In the genomic region with DNA sequence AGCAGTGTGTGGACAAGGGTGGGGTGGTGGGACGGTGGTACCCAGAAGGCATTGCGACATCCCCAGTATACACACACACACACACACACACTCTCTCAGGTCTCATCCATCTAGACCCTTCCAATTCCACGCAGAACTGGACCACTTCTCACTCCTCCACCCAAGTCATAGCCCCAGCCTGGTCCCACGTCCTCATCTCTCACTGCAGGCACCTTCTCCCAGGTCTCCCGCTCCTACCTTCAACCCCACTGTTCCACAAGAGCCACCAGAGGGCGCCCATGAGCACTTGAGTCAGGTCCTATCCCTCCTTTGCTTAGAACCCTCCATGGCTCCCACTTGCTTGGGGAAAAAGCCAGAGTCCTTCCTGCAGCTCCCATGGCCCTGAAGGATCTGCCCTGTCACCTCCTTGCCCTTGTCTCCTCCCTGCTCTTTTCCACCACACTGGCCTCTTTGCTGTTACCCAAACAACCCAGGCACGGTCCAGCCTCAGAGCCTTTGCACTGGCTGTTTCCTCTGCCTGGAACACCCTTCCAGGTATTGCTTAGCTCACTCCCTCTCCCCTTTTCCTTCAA, we compare ENCODE assay signal across 9 cellular contexts.
DNase-seq lines count a peak whose midpoint lies in the region; ATAC-seq, FAIRE-seq and TF ChIP-seq lines count a peak whose summit lies in the region.
"Had no signal": no experiment of that assay in that cellular context is flagged by ENCODE, and none has a peak within 500 bp of the region (broad histone marks: within the 10 kb centered on the region; RNA-seq: fewer than 3 reads in every experiment).

No MANE protein-coding gene starts in this region.

- H3K27me3 ChIP-seq in H1 (replicated peaks in 1 of 4; ENCODE audit: control insufficient read depth in 3 of 4, extremely low read depth in 1 of 4, insufficient read depth in 3 of 4, low read length in 3 of 4), result no peaks in the 10 kb centered on the region
- H3K27me3 ChIP-seq in stomach, result no peaks in the 10 kb centered on the region
- H3K27me3 ChIP-seq: BLaER1 had no signal

- TF ChIP-seq EP300 in H1 (IDR thresholded peaks at IDR 0.05; ENCODE audit: borderline replicate concordance in 1 of 2, low read depth in 2 of 2, low read length in 2 of 2) (no peak), stomach (IDR thresholded peaks at IDR 0.05) (no peak)

- no peaks in the 10 kb centered on the region for H3K27me3 Mint-ChIP-seq in natural killer cell (ENCODE audit: low read depth in 2 of 2)

- H3K4me3 ChIP-seq in H1 (ENCODE audit: extremely low read depth in 1 of 4, insufficient read depth in 2 of 4, low read depth in 3 of 4, low read length in 4 of 4) (no peak overlapping the region), stomach (no peak overlapping the region)
- H3K4me3 ChIP-seq: BLaER1 had no signal

- POLR2A ChIA-PET in H1 (lab: Charles Lee; ENCODE audit: partially characterized antibody), result interaction anchor here (0.6 to 1.8 kb wide), 2 partner anchors 61 to 276 kb away, joined by 3 to 6 read pairs; no protein-coding TSS in a partner anchor

- H2AFZ ChIP-seq in H1 (ENCODE audit: low read length), result no peak overlapping the region

- H4K20me1 ChIP-seq in H1 (replicated peaks in 1 of 2; ENCODE audit: control insufficient read depth in 1 of 2, insufficient read depth in 2 of 2, low read length in 2 of 2), result peaks cover 0 to 2% of the 10 kb centered on the region in 2 experiments
- H4K20me1 ChIP-seq: BLaER1 had no signal

- WGBS in H1 (ENCODE audit: extremely low coverage in 1 of 2, insufficient coverage in 1 of 2, insufficient read length in 1 of 2, insufficient replicate concordance in 2 of 2, low coverage in 1 of 2, low lambda C conversion rate in 2 of 2, missing lambda C conversion rate in 1 of 2), 2 experiments, result 74% methylated on average over 7 of the region's 7 CpGs; no CpG with 5 or more reads in 1 of the 2 experiments
- 58 to 68% (median 63%) methylated on average over 7 of the region's 7 CpGs for WGBS in stomach, 5 donors

- no peaks in the 10 kb centered on the region for H3K79me2 ChIP-seq in H1 (ENCODE audit: control insufficient read depth in 1 of 2, insufficient read depth in 2 of 2, low read length in 2 of 2)

- no peak overlapping the region for H3K4ac ChIP-seq in H1 (replicated peaks; ENCODE audit: insufficient read length, low read depth, low read length)

- H3K4me1 Mint-ChIP-seq in natural killer cell, result peaks cover 17 to 33% of the 10 kb centered on the region in 2 donors

- no peak overlapping the region for H2BK20ac ChIP-seq in H1 (ENCODE audit: low read length)

- H3K23ac ChIP-seq in H1 (ENCODE audit: insufficient read length), result no peak overlapping the region

- H3K36me3 Mint-ChIP-seq in natural killer cell, result no peaks in the 10 kb centered on the region

- TF ChIP-seq CTCF in H1 (IDR thresholded peaks at IDR 0.05; ENCODE audit: control extremely low read depth in 1 of 3, insufficient read depth in 1 of 3, low read depth in 1 of 3, low read length in 3 of 3) (peak; percentile 69 to 88 (median 80)), natural killer cell (IDR thresholded peaks at IDR 0.05) (peak; percentile 59), stomach (IDR thresholded peaks at IDR 0.05) (peak in 5 of 7 experiments; percentile 3 to 59 (median 28))

- H3K27ac ChIP-seq in H1 (ENCODE audit: low read depth, low read length) (no peak overlapping the region), stomach (no peak overlapping the region)
- H3K27ac ChIP-seq: BLaER1 had no signal

- H3K79me1 ChIP-seq in H1 (ENCODE audit: low read depth, low read length), result no peaks in the 10 kb centered on the region

- no peak overlapping the region for H3K14ac ChIP-seq in H1 (ENCODE audit: insufficient read length)

- H2BK5ac ChIP-seq in H1 (ENCODE audit: low read depth, low read length), result no peak overlapping the region; the same call in 1 of the 2 replicates

- H2BK120ac ChIP-seq in H1 (replicated peaks; ENCODE audit: low read depth, low read length), result no peak overlapping the region

- peak overlapping the region; percentile 8 for H3K4me3 Mint-ChIP-seq in natural killer cell

- H3K36me3 ChIP-seq in H1 (ENCODE audit: control insufficient read depth in 2 of 4, insufficient read depth in 4 of 4, low read length in 3 of 4) (no peaks in the 10 kb centered on the region; a peak in 1 of 8 replicates), stomach (no peaks in the 10 kb centered on the region)

- no peak for FAIRE-seq in H1 (lab: Jason Lieb, UNC)

- no peak overlapping the region for H3K4me2 ChIP-seq in H1 (ENCODE audit: insufficient read depth in 1 of 2, low read depth in 2 of 2, low read length in 2 of 2)

- peak; percentile 50 to 61 for TF ChIP-seq RAD21 in H1 (IDR thresholded peaks at IDR 0.05 in 1 of 2, conservative IDR thresholded peaks at IDR 0.05 in 1 of 2; ENCODE audit: low read depth in 2 of 2, low read length in 2 of 2)

- no peak for TF ChIP-seq POLR2A in H1 (IDR thresholded peaks at IDR 0.05; ENCODE audit: control extremely low read depth in 1 of 2, low read depth in 2 of 2, low read length in 2 of 2)
- no peak for TF ChIP-seq POLR2A in stomach (IDR thresholded peaks at IDR 0.05)

- H4K91ac ChIP-seq in H1 (replicated peaks; ENCODE audit: insufficient read length, low read length), result no peak overlapping the region

- H3K18ac ChIP-seq in H1 (ENCODE audit: extremely low read depth, low read length), result no peak overlapping the region

- 0 out of 2 replicates have a peak, but pooled peaks cover 2% of the 10 kb centered on the region for H3K23me2 ChIP-seq in H1 (ENCODE audit: low read depth, low read length)

- no peaks in the 10 kb centered on the region for H3K9me3 Mint-ChIP-seq in natural killer cell

- DNase-seq in DMS79 treated with DMSO at 0.1 percent for 48 hours (lab: John Stamatoyannopoulos, UW), result peak; percentile 3
- no peak for DNase-seq in DMS79 (lab: John Stamatoyannopoulos, UW)
- DNase-seq in NCI-H2196 (lab: John Stamatoyannopoulos, UW; ENCODE audit: unreplicated experiment), result peak; percentile 61
- peak; percentile 51 to 70 for DNase-seq in activated CD4-positive, alpha-beta T cell treated with anti-CD3 and anti-CD28 coated beads, Interleukin-2, amount 50 U/mL, for 24 hours (ENCODE audit: low read depth in 1 of 2, low spot score in 1 of 2)
- peak in 1 of 2 experiments; percentile 86 for DNase-seq in H1 (ENCODE audit: low read depth in 1 of 2, low spot score in 2 of 2)
- peak; percentile 59 for DNase-seq in natural killer cell
- peak; percentile 75 for DNase-seq in stomach
- no peak for DNase-seq in dedifferentiated amniotic fluid mesenchymal stem cell (ENCODE audit: extremely low spot score)

- H2AK5ac ChIP-seq in H1 (ENCODE audit: low read depth, low read length), result no peak overlapping the region

- H4K8ac ChIP-seq in H1 (ENCODE audit: extremely low read depth, insufficient read depth, low read length), result no peak overlapping the region

- H2BK15ac ChIP-seq in H1 (ENCODE audit: low read length), result no peak overlapping the region

- ATAC-seq in natural killer cell, result peak in 2 of 3 donors; percentile 48 to 49

- no peaks in the 10 kb centered on the region for H3K9me3 ChIP-seq in H1 (ENCODE audit: insufficient read depth in 2 of 2, low read depth in 1 of 2, low read length in 1 of 2)
- no peaks in the 10 kb centered on the region for H3K9me3 ChIP-seq in stomach
- H3K9me3 ChIP-seq: BLaER1 had no signal

- no peak overlapping the region for H4K5ac ChIP-seq in H1 (ENCODE audit: insufficient read length, low read depth, low read length)

- H3K27ac Mint-ChIP-seq in natural killer cell, result peak overlapping the region in 1 of 2 donors; percentile 53

- H3K56ac ChIP-seq in H1 (replicated peaks; ENCODE audit: insufficient read length, low read depth, low read length), result no peak overlapping the region

- H3K4me1 ChIP-seq in H1 (replicated peaks in 1 of 4; ENCODE audit: control insufficient read depth in 3 of 4, insufficient read depth in 4 of 4, low read length in 3 of 4), result peaks cover 0 to 10% (median 3%) of the 10 kb centered on the region in 4 experiments; a peak in 3 of 7 replicates
- peaks cover 0 to 12% (median 8%) of the 10 kb centered on the region in 4 donors for H3K4me1 ChIP-seq in stomach

- peak overlapping the region; percentile 80; the same call in 1 of the 2 replicates for H2BK12ac ChIP-seq in H1 (ENCODE audit: low read depth, low read length)

- intact Hi-C loops in natural killer cell (cut with micrococcal nuclease) (no loop called here), stomach (cut with DNase I; ENCODE audit: low total_unique reads) (no loop called here)

- CTCF ChIA-PET in H1 (lab: Charles Lee; ENCODE audit: partially characterized antibody), result interaction anchor here (0.9 to 9.0 kb wide), 8 partner anchors 10 to 210 kb away, joined by 3 to 89 read pairs (median 6); no protein-coding TSS in a partner anchor

- H3K9ac ChIP-seq in H1 (replicated peaks in 1 of 4; ENCODE audit: extremely low read depth in 1 of 4, low read depth in 3 of 4, low read length in 3 of 4), result no peak overlapping the region
- H3K9ac ChIP-seq: BLaER1 had no signal

TF ChIP-seq in H1, 55 proteins besides CTCF, POLR2A, EP300 and RAD21:
- TF ChIP-seq CEBPB (IDR thresholded peaks at IDR 0.05; ENCODE audit: low read depth, low read length), result 0 out of 2 replicates have a peak, but pooled peaks have one; percentile 17
- no peak for TF ChIP-seq KDM5A (IDR thresholded peaks at IDR 0.05; ENCODE audit: low read length)
- peak in 1 of 2 experiments; percentile 88; a peak in 2 of 4 replicates for TF ChIP-seq HDAC2 (IDR thresholded peaks at IDR 0.05; ENCODE audit: borderline replicate concordance in 1 of 2, low read depth in 2 of 2, low read length in 2 of 2)
- peak; percentile 99 for TF ChIP-seq KDM1A (IDR thresholded peaks at IDR 0.05; ENCODE audit: borderline replicate concordance, low read length)
- TF ChIP-seq, protein P1, sequence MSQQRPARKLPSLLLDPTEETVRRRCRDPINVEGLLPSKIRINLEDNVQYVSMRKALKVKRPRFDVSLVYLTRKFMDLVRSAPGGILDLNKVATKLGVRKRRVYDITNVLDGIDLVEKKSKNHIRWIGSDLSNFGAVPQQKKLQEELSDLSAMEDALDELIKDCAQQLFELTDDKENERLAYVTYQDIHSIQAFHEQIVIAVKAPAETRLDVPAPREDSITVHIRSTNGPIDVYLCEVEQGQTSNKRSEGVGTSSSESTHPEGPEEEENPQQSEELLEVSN (IDR thresholded peaks at IDR 0.05), result no peak
- TF ChIP-seq SP2 (IDR thresholded peaks at IDR 0.05; ENCODE audit: low read length), result no peak
- no peak for TF ChIP-seq RBBP5 (IDR thresholded peaks at IDR 0.05; ENCODE audit: borderline replicate concordance, low read depth, low read length)

Comparison
In these comparisons a context has a peak if more than half of its experiments do, and no peak if none do; other contexts are left out.
1. DNase-seq: peak in DMS79 treated with DMSO at 0.1 percent for 48 hours (single experiment), NCI-H2196 (single experiment), activated CD4-positive, alpha-beta T cell treated with anti-CD3 and anti-CD28 coated beads, Interleukin-2, amount 50 U/mL, for 24 hours (2 of 2), natural killer cell (single experiment) and stomach (single experiment); none in DMS79 (single experiment) and dedifferentiated amniotic fluid mesenchymal stem cell (single experiment).
2. CTCF ChIP-seq: peak in every context shown above with its lines; median percentile 80 in H1; 59 in natural killer cell; 28 in stomach.